ENCODE assay signal across 8 cellular contexts in genomic region chr1:150365945-150366344, GRCh38. TPM values are rescaled to one million over a fixed set of nuclear protein-coding genes. Genes with fewer than 3 reads are reported as not detected.
DNase-seq lines count a peak whose midpoint lies in the region; ATAC-seq, FAIRE-seq and TF ChIP-seq lines count a peak whose summit lies in the region.

No MANE protein-coding gene starts in this region.

- no peaks in the 10 kb centered on the region for H3K27me3 ChIP-seq in CD4-positive, alpha-beta memory T cell (ENCODE audit: insufficient read depth, low read length)
- H3K27me3 ChIP-seq in adrenal gland (no peaks in the 10 kb centered on the region), HepG2 (ENCODE audit: control insufficient read depth in 1 of 2, insufficient read depth in 2 of 2, low read length in 2 of 2) (no peaks in the 10 kb centered on the region; a peak in 1 of 5 replicates), upper lobe of left lung (no peaks in the 10 kb centered on the region)

- no peak for FAIRE-seq in HepG2 (lab: Jason Lieb, UNC)

- peaks cover 3 to 33% of the 10 kb centered on the region in 2 donors for H3K36me3 Mint-ChIP-seq in CD4-positive, alpha-beta memory T cell
- H3K36me3 Mint-ChIP-seq in IgD-negative memory B cell, result peaks cover 2% of the 10 kb centered on the region

- TF ChIP-seq POLR2A in adrenal gland (IDR thresholded peaks at IDR 0.05) (no peak), HepG2 (IDR thresholded peaks at IDR 0.05; ENCODE audit: insufficient read depth in 1 of 2, low read depth in 2 of 2, low read length in 2 of 2) (no peak), upper lobe of left lung (IDR thresholded peaks at IDR 0.05) (no peak)

- TF ChIP-seq EP300 in HepG2 (IDR thresholded peaks at IDR 0.05; ENCODE audit: low read depth in 2 of 2, low read length in 2 of 2) (no peak), HepG2 (CRISPR knock-in tag; IDR thresholded peaks at IDR 0.05; ENCODE audit: borderline replicate concordance) (no peak), upper lobe of left lung (IDR thresholded peaks at IDR 0.05) (no peak)

- no peaks in the 10 kb centered on the region for H3K9me3 ChIP-seq in CD4-positive, alpha-beta memory T cell (ENCODE audit: control insufficient read depth in 1 of 2, low read length in 2 of 2)
- H3K9me3 ChIP-seq in adrenal gland (replicated peaks in 1 of 3), result no peaks in the 10 kb centered on the region
- H3K9me3 ChIP-seq in HepG2 (ENCODE audit: low read length), result no peaks in the 10 kb centered on the region
- H3K9me3 ChIP-seq in upper lobe of left lung, result no peaks in the 10 kb centered on the region

- no TSS peak for BruUV-seq in HepG2 (replicated peaks; lab: Mats Ljungman, UMichigan)

- 1 to 4% (median 3%) methylated on average over 4 of the region's 4 CpGs for WGBS in adrenal gland, 4 donors
- WGBS in HepG2 (ENCODE audit: low lambda C conversion rate), result 3% methylated on average over 4 of the region's 4 CpGs
- WGBS in upper lobe of left lung, 2 donors, result 1% methylated on average over 4 of the region's 4 CpGs

- H3K27ac Mint-ChIP-seq in CD4-positive, alpha-beta memory T cell, result peak overlapping the region; percentile 97 to 100 (median 99)
- H3K27ac Mint-ChIP-seq in IgD-negative memory B cell, result peak overlapping the region; percentile 95 to 100 (median 100)

- H3K4me1 Mint-ChIP-seq in CD4-positive, alpha-beta memory T cell, result peaks cover 28 to 60% (median 40%) of the 10 kb centered on the region in 4 donors
- peaks cover 25 to 34% (median 31%) of the 10 kb centered on the region in 3 donors for H3K4me1 Mint-ChIP-seq in IgD-negative memory B cell

- in situ Hi-C loops in HepG2 (cut with HindIII; ENCODE audit: extremely low pct_ligation_motif_present, low pct_unique_long_range_greater_than_20kb), result loop anchor here (10.0 kb wide), 1 partner anchor 49 kb away; no protein-coding TSS in a partner anchor

- H3K79me2 ChIP-seq in HepG2 (ENCODE audit: insufficient read depth, low read length), result peaks cover 62% of the 10 kb centered on the region

- CTCF ChIA-PET in CD4-positive, alpha-beta memory T cell (lab: Charles Lee; ENCODE audit: partially characterized antibody), result no interaction called here
- CTCF ChIA-PET in HepG2 (lab: Yijun Ruan, JAX; ENCODE audit: low intra/inter-chr PET ratio, low total read pairs), result no interaction called here

- TF ChIP-seq CTCF in adrenal gland (IDR thresholded peaks at IDR 0.05) (no peak), HepG2 (CRISPR knock-in tag; IDR thresholded peaks at IDR 0.05) (no peak), upper lobe of left lung (IDR thresholded peaks at IDR 0.05) (no peak)

- H3K9me3 Mint-ChIP-seq in CD4-positive, alpha-beta memory T cell, result peaks cover 0 to 1% (median 0%) of the 10 kb centered on the region in 8 donors
- peaks cover 0 to 6% (median 2%) of the 10 kb centered on the region in 3 donors for H3K9me3 Mint-ChIP-seq in IgD-negative memory B cell

- no peaks in the 10 kb centered on the region for H3K27me3 Mint-ChIP-seq in CD4-positive, alpha-beta memory T cell
- H3K27me3 Mint-ChIP-seq in IgD-negative memory B cell, result no peaks in the 10 kb centered on the region

- peaks cover 46% of the 10 kb centered on the region for H3K4me1 ChIP-seq in CD4-positive, alpha-beta memory T cell (ENCODE audit: insufficient read depth, low read length)
- H3K4me1 ChIP-seq in adrenal gland (replicated peaks in 1 of 2), result peaks cover 10 to 34% of the 10 kb centered on the region in 2 donors
- H3K4me1 ChIP-seq in HepG2 (ENCODE audit: insufficient read depth, low read length), result peaks cover 53% of the 10 kb centered on the region
- peaks cover 11 to 29% (median 15%) of the 10 kb centered on the region in 4 donors for H3K4me1 ChIP-seq in upper lobe of left lung

- H3K4me3 ChIP-seq in CD4-positive, alpha-beta memory T cell (ENCODE audit: low read length in 2 of 2), result peak overlapping the region; percentile 98 to 100
- H3K4me3 ChIP-seq in adrenal gland, result peak overlapping the region; percentile 28 to 87 (median 47)
- peak overlapping the region; percentile 75 to 97 (median 95) for H3K4me3 ChIP-seq in HepG2 (replicated peaks in 1 of 3; ENCODE audit: insufficient read depth in 1 of 3, low read depth in 2 of 3, low read length in 3 of 3)
- H3K4me3 ChIP-seq in upper lobe of left lung, result peak overlapping the region; percentile 71 to 78 (median 73)

- intact Hi-C loops in CD4-positive, alpha-beta memory T cell (cut with micrococcal nuclease), result loop anchor here (2.0 to 10.0 kb wide), 3 partner anchors 119 to 263 kb away; partner anchors contain the start of genes ANP32E, ENSA and TARS2
- intact Hi-C loops in adrenal gland (cut with DNase I), result loop anchor here in 1 of 2 donors (10.0 kb wide), 1 partner anchor 49 kb away; no protein-coding TSS in a partner anchor
- intact Hi-C loops in HepG2 (cut with micrococcal nuclease; ENCODE audit: unreplicated experiment), result loop anchor here (2.0 kb wide), 1 partner anchor 45 kb away; no protein-coding TSS in a partner anchor

- ATAC-seq in HepG2 (no peak), upper lobe of left lung (ENCODE audit: low FRiP score in 2 of 2) (no peak), HG02938 (IDR thresholded peaks at IDR 0.05; ENCODE audit: unreplicated experiment) (no peak), HG03521 (IDR thresholded peaks at IDR 0.05; ENCODE audit: unreplicated experiment) (no peak)

- peak overlapping the region; percentile 94 to 100 (median 99) for H3K4me3 Mint-ChIP-seq in CD4-positive, alpha-beta memory T cell
- peak overlapping the region; percentile 95 to 99 (median 98) for H3K4me3 Mint-ChIP-seq in IgD-negative memory B cell

- POLR2A ChIA-PET in CD4-positive, alpha-beta memory T cell (lab: Charles Lee; ENCODE audit: partially characterized antibody), result interaction anchor here (1.0 to 3.7 kb wide), 5 partner anchors 9 to 196 kb away, joined by 3 to 39 read pairs (median 4); partner anchors contain the start of gene APH1A
- POLR2A ChIA-PET in HepG2 (lab: Yijun Ruan, JAX), result interaction anchor here (3.4 kb wide), 1 partner anchor 44 kb away, joined by 25 read pairs; the partner anchor contains the start of gene PRPF3

- H3K4me2 ChIP-seq in HepG2 (ENCODE audit: low read depth, low read length), result peak overlapping the region; percentile 94

- peaks cover 18% of the 10 kb centered on the region; the same call in 1 of the 2 replicates for H4K20me1 ChIP-seq in HepG2 (ENCODE audit: insufficient read depth, low read length)

- no peak overlapping the region for H2AFZ ChIP-seq in HepG2 (ENCODE audit: low read length)

- H3K9ac ChIP-seq in HepG2 (ENCODE audit: insufficient read depth, low read depth, low read length), result peak overlapping the region; percentile 98

- peak in 2 of 5 donors; percentile 20 to 22 for DNase-seq in CD4-positive, alpha-beta memory T cell
- DNase-seq in adrenal gland (no peak), HepG2 (ENCODE audit: low spot score) (no peak), upper lobe of left lung (no peak), germinal center (ENCODE audit: low spot score) (no peak)

- no peaks in the 10 kb centered on the region for H3K36me3 ChIP-seq in CD4-positive, alpha-beta memory T cell (ENCODE audit: insufficient read depth, low read length)
- H3K36me3 ChIP-seq in adrenal gland (replicated peaks in 1 of 2) (no peaks in the 10 kb centered on the region), HepG2 (replicated peaks in 1 of 2; ENCODE audit: control insufficient read depth in 1 of 2, insufficient read depth in 2 of 2, low read length in 2 of 2) (no peaks in the 10 kb centered on the region), upper lobe of left lung (no peaks in the 10 kb centered on the region)

- peak overlapping the region; percentile 96 for H3K27ac ChIP-seq in CD4-positive, alpha-beta memory T cell (ENCODE audit: low read depth, low read length)
- peak overlapping the region in 3 of 5 donors; percentile 91 to 99 (median 98) for H3K27ac ChIP-seq in adrenal gland
- peak overlapping the region; percentile 100 for H3K27ac ChIP-seq in HepG2 (ENCODE audit: extremely low read length, insufficient read depth, low read length)
- peak overlapping the region; percentile 92 to 96 (median 96) for H3K27ac ChIP-seq in upper lobe of left lung

- TF ChIP-seq RAD21 in HepG2 (CRISPR knock-in tag; IDR thresholded peaks at IDR 0.05), result no peak

RNA-seq across cellular contexts. Expression of gene RPRD2, which starts 2.0 kb away (rescaled TPM):
- total RNA-seq in CD4-positive, alpha-beta memory T cell, result 10 to 100 TPM; 60.0 to 61.0 TPM
- polyA plus RNA-seq in CD4-positive, alpha-beta memory T cell, result 10 to 100 TPM; 10.1 to 37.1 TPM
- polyA plus RNA-seq in IgD-negative memory B cell (34.1 TPM), adrenal gland (10 to 100 TPM in 2 of 3 donors, 1 to 10 TPM in 1; 7.3 to 32.0 (median 11.2) TPM), HepG2 (2011; rRNA removed) (8.8 and 8.9 TPM in 2 replicates)
- total RNA-seq in adrenal gland (10 to 100 TPM; 16.6 to 44.5 (median 27.3) TPM), HepG2 (2016; rRNA removed; fragmentation: Illumina TruSeq; extraction: Trizol) (8.0 and 12.2 TPM in 2 replicates), upper lobe of left lung (10 to 100 TPM; 14.6 to 29.8 (median 26.3) TPM)
- total RNA-seq in HepG2 (2016; cell fraction: cytosol; rRNA removed; fragmentation: Illumina TruSeq; extraction: Trizol; ENCODE audit: low read depth), result 4.7 and 5.9 TPM in 2 replicates
- 7.4 and 10.7 TPM in 2 replicates for total RNA-seq in HepG2 (2016; cell fraction: insoluble cytoplasmic fraction; rRNA removed; fragmentation: Illumina TruSeq; extraction: Trizol)
- 5.9 and 6.6 TPM in 2 replicates for total RNA-seq in HepG2 (2016; cell fraction: membrane; rRNA removed; fragmentation: Illumina TruSeq; extraction: Trizol)
- 14.7 and 15.3 TPM in 2 replicates for total RNA-seq in HepG2 (2016; cell fraction: nucleus; rRNA removed; fragmentation: Illumina TruSeq; extraction: Trizol)
- polyA plus RNA-seq in HepG2 (2011; cell fraction: cytosol; rRNA removed), result 4.3 and 5.0 TPM in 2 replicates
- polyA plus RNA-seq in HepG2 (2011; cell fraction: nucleus; rRNA removed), result 8.2 and 8.6 TPM in 2 replicates
- 8.0 and 10.3 TPM in 2 replicates for polyA plus RNA-seq in HepG2 (2012)
- polyA plus RNA-seq in HepG2 (2016; cell fraction: cytosol; fragmentation: Illumina TruSeq; extraction: Trizol; ENCODE audit: low read depth), result 0.62 and 0.84 TPM in 2 replicates
- 12.1 and 15.1 TPM in 2 replicates for polyA plus RNA-seq in HepG2 (2016; cell fraction: insoluble cytoplasmic fraction; fragmentation: Illumina TruSeq; extraction: Trizol; ENCODE audit: low read depth)
- 2.4 and 3.2 TPM in 2 replicates for polyA plus RNA-seq in HepG2 (2016; cell fraction: membrane; fragmentation: Illumina TruSeq; extraction: Trizol; ENCODE audit: low read depth)
- polyA plus RNA-seq in HepG2 (2016; cell fraction: nucleus; fragmentation: Illumina TruSeq; extraction: Trizol; ENCODE audit: insufficient read depth, low read depth), result 11.6 and 13.0 TPM in 2 replicates
- polyA minus RNA-seq in HepG2 (2011; rRNA and poly(A)+ RNA removed; ENCODE audit: low replicate concordance), result 10.8 and 24.5 TPM in 2 replicates
- polyA minus RNA-seq in HepG2 (2011; cell fraction: cytosol; rRNA and poly(A)+ RNA removed), result 8.4 and 10.9 TPM in 2 replicates
- polyA minus RNA-seq in HepG2 (2011; cell fraction: nucleus; rRNA and poly(A)+ RNA removed), result 25.5 and 29.1 TPM in 2 replicates

RNA-seq across cellular contexts. Expression of gene PRPF3, which starts 44.6 kb away (rescaled TPM):
- 100 to 1,000 TPM; 131 to 139 TPM for total RNA-seq in CD4-positive, alpha-beta memory T cell
- 10 to 100 TPM in 1 of 2 donors, 1 to 10 TPM in 1; 8.6 to 24.3 TPM for polyA plus RNA-seq in CD4-positive, alpha-beta memory T cell
- polyA plus RNA-seq in IgD-negative memory B cell (26.2 TPM), adrenal gland (100 to 1,000 TPM in 2 of 3 donors, 10 to 100 TPM in 1; 51.5 to 107 (median 103) TPM), HepG2 (2011; rRNA removed) (20.1 and 23.0 TPM in 2 replicates)
- total RNA-seq in adrenal gland (10 to 100 TPM; 16.8 to 61.9 (median 37.3) TPM), HepG2 (2016; rRNA removed; fragmentation: Illumina TruSeq; extraction: Trizol) (34.2 and 45.9 TPM in 2 replicates), upper lobe of left lung (100 to 1,000 TPM in 1 of 6 donors, 10 to 100 TPM in 5; 34.5 to 190 (median 57.3) TPM)
- 11.3 and 14.3 TPM in 2 replicates for total RNA-seq in HepG2 (2016; cell fraction: cytosol; rRNA removed; fragmentation: Illumina TruSeq; extraction: Trizol; ENCODE audit: low read depth)
- total RNA-seq in HepG2 (2016; cell fraction: insoluble cytoplasmic fraction; rRNA removed; fragmentation: Illumina TruSeq; extraction: Trizol), result 32.2 and 43.7 TPM in 2 replicates
- total RNA-seq in HepG2 (2016; cell fraction: membrane; rRNA removed; fragmentation: Illumina TruSeq; extraction: Trizol), result 18.1 and 19.5 TPM in 2 replicates
- total RNA-seq in HepG2 (2016; cell fraction: nucleus; rRNA removed; fragmentation: Illumina TruSeq; extraction: Trizol), result 55.9 and 61.0 TPM in 2 replicates
- 8.6 and 10.4 TPM in 2 replicates for polyA plus RNA-seq in HepG2 (2011; cell fraction: cytosol; rRNA removed)
- 46.3 and 59.7 TPM in 2 replicates for polyA plus RNA-seq in HepG2 (2011; cell fraction: nucleus; rRNA removed)
- polyA plus RNA-seq in HepG2 (2012), result 24.5 and 33.4 TPM in 2 replicates
- polyA plus RNA-seq in HepG2 (2016; cell fraction: cytosol; fragmentation: Illumina TruSeq; extraction: Trizol; ENCODE audit: low read depth), result 6.5 TPM in 2 replicates
- polyA plus RNA-seq in HepG2 (2016; cell fraction: insoluble cytoplasmic fraction; fragmentation: Illumina TruSeq; extraction: Trizol; ENCODE audit: low read depth), result 27.7 and 29.0 TPM in 2 replicates
- polyA plus RNA-seq in HepG2 (2016; cell fraction: membrane; fragmentation: Illumina TruSeq; extraction: Trizol; ENCODE audit: low read depth), result 8.1 and 8.9 TPM in 2 replicates
- polyA plus RNA-seq in HepG2 (2016; cell fraction: nucleus; fragmentation: Illumina TruSeq; extraction: Trizol; ENCODE audit: insufficient read depth, low read depth), result 89.8 and 101 TPM in 2 replicates
- polyA minus RNA-seq in HepG2 (2011; rRNA and poly(A)+ RNA removed; ENCODE audit: low replicate concordance), result 19.2 and 49.0 TPM in 2 replicates
- polyA minus RNA-seq in HepG2 (2011; cell fraction: cytosol; rRNA and poly(A)+ RNA removed), result 8.1 and 9.0 TPM in 2 replicates
- polyA minus RNA-seq in HepG2 (2011; cell fraction: nucleus; rRNA and poly(A)+ RNA removed), result 58.8 and 75.6 TPM in 2 replicates

Comparison
In these comparisons a context has a peak if more than half of its experiments do, and no peak if none do; other contexts are left out.
1. H3K4me3 ChIP-seq: peak in every context shown above with its lines; median percentile 99 in CD4-positive, alpha-beta memory T cell; 95 in HepG2; 73 in upper lobe of left lung; 47 in adrenal gland.